In genomic region chr16:10938321-10938720, GRCh38 we compare ENCODE assay signal across 1 cellular context.
TF ChIP-seq lines count a peak whose summit lies in the region.

No MANE protein-coding gene starts in this region.

TF ChIP-seq in K562, 482 proteins besides CTCF, POLR2A, EP300 and RAD21 (continued from another document):
- no peak for TF ChIP-seq UBTF (IDR thresholded peaks at IDR 0.05; ENCODE audit: borderline replicate concordance in 1 of 2, low read depth in 2 of 2, low read length in 2 of 2)
